8 cellular contexts compared by ENCODE assay signal in genomic region chr10:14958872-14959220, GRCh38. TPM values are rescaled to one million over a fixed set of nuclear protein-coding genes. Genes with fewer than 3 reads are reported as not detected.
DNase-seq lines count a peak whose midpoint lies in the region; ATAC-seq and TF ChIP-seq lines count a peak whose summit lies in the region.

No MANE protein-coding gene starts in this region.

- ATAC-seq in foreskin keratinocyte (no peak), HG02885 (IDR thresholded peaks at IDR 0.05; ENCODE audit: poor library complexity, unreplicated experiment) (no peak)

- H3K27ac ChIP-seq in WERI-Rb-1 (no peak overlapping the region), foreskin keratinocyte (peak overlapping the region; percentile 57)

- TF ChIP-seq CTCF in GM12875 (IDR thresholded peaks at IDR 0.05; ENCODE audit: borderline replicate concordance, insufficient read depth, low read depth, low read length) (no peak), WERI-Rb-1 (IDR thresholded peaks at IDR 0.05; ENCODE audit: low read depth, low read length) (no peak), foreskin keratinocyte (conservative IDR thresholded peaks at IDR 0.05) (no peak)

- DNase-seq in WERI-Rb-1 (no peak), foreskin keratinocyte (no peak), skeletal muscle cell (ENCODE audit: low read depth) (no peak), NCI-H1048 (lab: John Stamatoyannopoulos, UW) (no peak), foreskin melanocyte (no peak), glomerular visceral epithelial cell (ENCODE audit: extremely low spot score) (no peak)

- H3K4me3 ChIP-seq in GM12875 (ENCODE audit: low read depth, low read length): peak overlapping the region; percentile 74
- peak overlapping the region; percentile 92 for H3K4me3 ChIP-seq in WERI-Rb-1 (ENCODE audit: low read depth, low read length)
- peak overlapping the region; percentile 65 for H3K4me3 ChIP-seq in skeletal muscle cell (ENCODE audit: low read depth, low read length)

- H3K27me3 ChIP-seq in WERI-Rb-1 (ENCODE audit: insufficient read depth, low read depth, severe bottlenecking): no peaks in the 10 kb centered on the region
- no peaks in the 10 kb centered on the region for H3K27me3 ChIP-seq in foreskin keratinocyte

- H3K36me3 ChIP-seq in WERI-Rb-1: no peaks in the 10 kb centered on the region

- H3K9me3 ChIP-seq in WERI-Rb-1 (ENCODE audit: severe bottlenecking): no peaks in the 10 kb centered on the region

- peaks cover 12% of the 10 kb centered on the region for H3K4me1 ChIP-seq in foreskin keratinocyte

RNA-seq across cellular contexts. Expression of gene MEIG1, which starts 0.3 kb away (rescaled TPM):
- 0.44 TPM in 1 of 2 replicates, not detected in the other for total RNA-seq in foreskin keratinocyte
- polyA plus RNA-seq in foreskin keratinocyte: 0.15 and 0.57 TPM in 2 replicates

RNA-seq across cellular contexts. Expression of gene DCLRE1C, which starts 5.0 kb away (rescaled TPM):
- total RNA-seq in foreskin keratinocyte: 9.9 and 12.3 TPM in 2 replicates
- polyA plus RNA-seq in foreskin keratinocyte: 3.0 and 3.5 TPM in 2 replicates
